Comparison of ENCODE assay signal across 1 cellular context in the genomic region with DNA sequence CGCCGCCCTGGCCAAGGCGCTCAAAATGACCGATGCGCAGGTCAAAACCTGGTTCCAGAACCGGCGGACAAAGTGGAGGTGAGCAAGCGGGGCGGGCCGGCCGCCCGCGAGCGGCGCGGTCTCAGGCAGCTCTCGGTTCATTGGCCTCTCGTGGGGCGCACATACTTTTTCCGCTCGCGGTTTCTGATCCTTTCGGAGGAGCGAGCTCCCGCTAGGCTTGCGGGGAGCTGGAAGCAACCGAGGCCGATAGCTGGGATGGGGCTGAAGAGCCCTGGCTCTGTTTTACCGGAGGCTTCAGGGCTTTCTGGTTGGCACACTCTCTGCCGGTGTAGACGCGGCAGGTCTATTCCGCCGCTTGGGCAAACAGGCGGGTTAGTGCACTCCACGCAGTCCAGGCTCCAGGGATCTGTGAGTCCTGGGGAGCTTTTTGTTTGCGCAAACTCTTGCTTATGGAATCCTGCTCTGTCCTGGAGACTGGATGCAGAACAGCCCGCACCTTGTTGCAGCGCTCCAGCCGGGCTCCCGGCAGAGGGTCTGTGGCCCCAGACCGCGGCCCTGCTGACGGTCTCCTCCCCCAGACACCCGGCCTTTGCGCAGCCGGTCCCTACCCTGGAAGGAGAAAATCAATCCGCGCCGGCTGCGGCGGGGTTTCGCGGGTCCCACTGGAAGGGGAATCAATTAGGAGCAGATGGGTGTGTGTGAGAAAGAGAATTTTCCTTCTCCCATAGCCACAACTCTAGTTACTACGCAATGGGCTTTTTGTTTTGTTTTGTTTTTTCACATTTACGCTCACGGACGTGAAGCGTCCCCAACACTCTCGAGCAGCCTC.
TF ChIP-seq lines count a peak whose summit lies in the region.

No MANE protein-coding gene starts in this region.

TF ChIP-seq in HepG2, 621 proteins besides CTCF, POLR2A, EP300 and RAD21:
- TF ChIP-seq RFXAP (CRISPR knock-in tag; IDR thresholded peaks at IDR 0.05; ENCODE audit: borderline replicate concordance), result no peak
- no peak for TF ChIP-seq NCOA1 (CRISPR knock-in tag; IDR thresholded peaks at IDR 0.05)
- no peak for TF ChIP-seq MBNL3 (CRISPR knock-in tag; conservative IDR thresholded peaks at IDR 0.05)
- no peak for TF ChIP-seq DMAP1 (CRISPR knock-in tag; IDR thresholded peaks at IDR 0.05)
- TF ChIP-seq HDAC1 (CRISPR knock-in tag; IDR thresholded peaks at IDR 0.05), result no peak
- TF ChIP-seq ZKSCAN8 (CRISPR knock-in tag; IDR thresholded peaks at IDR 0.05; ENCODE audit: borderline replicate concordance), result no peak
- TF ChIP-seq ZBTB38 (CRISPR knock-in tag; IDR thresholded peaks at IDR 0.05), result no peak
- TF ChIP-seq, protein P1, sequence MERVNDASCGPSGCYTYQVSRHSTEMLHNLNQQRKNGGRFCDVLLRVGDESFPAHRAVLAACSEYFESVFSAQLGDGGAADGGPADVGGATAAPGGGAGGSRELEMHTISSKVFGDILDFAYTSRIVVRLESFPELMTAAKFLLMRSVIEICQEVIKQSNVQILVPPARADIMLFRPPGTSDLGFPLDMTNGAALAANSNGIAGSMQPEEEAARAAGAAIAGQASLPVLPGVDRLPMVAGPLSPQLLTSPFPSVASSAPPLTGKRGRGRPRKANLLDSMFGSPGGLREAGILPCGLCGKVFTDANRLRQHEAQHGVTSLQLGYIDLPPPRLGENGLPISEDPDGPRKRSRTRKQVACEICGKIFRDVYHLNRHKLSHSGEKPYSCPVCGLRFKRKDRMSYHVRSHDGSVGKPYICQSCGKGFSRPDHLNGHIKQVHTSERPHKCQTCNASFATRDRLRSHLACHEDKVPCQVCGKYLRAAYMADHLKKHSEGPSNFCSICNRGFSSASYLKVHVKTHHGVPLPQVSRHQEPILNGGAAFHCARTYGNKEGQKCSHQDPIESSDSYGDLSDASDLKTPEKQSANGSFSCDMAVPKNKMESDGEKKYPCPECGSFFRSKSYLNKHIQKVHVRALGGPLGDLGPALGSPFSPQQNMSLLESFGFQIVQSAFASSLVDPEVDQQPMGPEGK (CRISPR knock-in tag; IDR thresholded peaks at IDR 0.05), result no peak
- TF ChIP-seq PTBP1 (IDR thresholded peaks at IDR 0.05; ENCODE audit: low read depth, low read length, poor library complexity, severe bottlenecking), result no peak
- TF ChIP-seq, protein P2, sequence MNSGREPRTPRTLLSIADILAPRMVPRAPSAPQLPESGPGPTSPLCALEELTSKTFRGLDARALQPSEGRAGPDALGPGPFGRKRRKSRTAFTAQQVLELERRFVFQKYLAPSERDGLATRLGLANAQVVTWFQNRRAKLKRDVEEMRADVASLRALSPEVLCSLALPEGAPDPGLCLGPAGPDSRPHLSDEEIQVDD (CRISPR knock-in tag; IDR thresholded peaks at IDR 0.05; ENCODE audit: borderline replicate concordance), result no peak
- no peak for TF ChIP-seq FOSL1 (CRISPR knock-in tag; IDR thresholded peaks at IDR 0.05; ENCODE audit: borderline replicate concordance)
- TF ChIP-seq POGZ (CRISPR knock-in tag; IDR thresholded peaks at IDR 0.05), result no peak
- TF ChIP-seq, protein P3, sequence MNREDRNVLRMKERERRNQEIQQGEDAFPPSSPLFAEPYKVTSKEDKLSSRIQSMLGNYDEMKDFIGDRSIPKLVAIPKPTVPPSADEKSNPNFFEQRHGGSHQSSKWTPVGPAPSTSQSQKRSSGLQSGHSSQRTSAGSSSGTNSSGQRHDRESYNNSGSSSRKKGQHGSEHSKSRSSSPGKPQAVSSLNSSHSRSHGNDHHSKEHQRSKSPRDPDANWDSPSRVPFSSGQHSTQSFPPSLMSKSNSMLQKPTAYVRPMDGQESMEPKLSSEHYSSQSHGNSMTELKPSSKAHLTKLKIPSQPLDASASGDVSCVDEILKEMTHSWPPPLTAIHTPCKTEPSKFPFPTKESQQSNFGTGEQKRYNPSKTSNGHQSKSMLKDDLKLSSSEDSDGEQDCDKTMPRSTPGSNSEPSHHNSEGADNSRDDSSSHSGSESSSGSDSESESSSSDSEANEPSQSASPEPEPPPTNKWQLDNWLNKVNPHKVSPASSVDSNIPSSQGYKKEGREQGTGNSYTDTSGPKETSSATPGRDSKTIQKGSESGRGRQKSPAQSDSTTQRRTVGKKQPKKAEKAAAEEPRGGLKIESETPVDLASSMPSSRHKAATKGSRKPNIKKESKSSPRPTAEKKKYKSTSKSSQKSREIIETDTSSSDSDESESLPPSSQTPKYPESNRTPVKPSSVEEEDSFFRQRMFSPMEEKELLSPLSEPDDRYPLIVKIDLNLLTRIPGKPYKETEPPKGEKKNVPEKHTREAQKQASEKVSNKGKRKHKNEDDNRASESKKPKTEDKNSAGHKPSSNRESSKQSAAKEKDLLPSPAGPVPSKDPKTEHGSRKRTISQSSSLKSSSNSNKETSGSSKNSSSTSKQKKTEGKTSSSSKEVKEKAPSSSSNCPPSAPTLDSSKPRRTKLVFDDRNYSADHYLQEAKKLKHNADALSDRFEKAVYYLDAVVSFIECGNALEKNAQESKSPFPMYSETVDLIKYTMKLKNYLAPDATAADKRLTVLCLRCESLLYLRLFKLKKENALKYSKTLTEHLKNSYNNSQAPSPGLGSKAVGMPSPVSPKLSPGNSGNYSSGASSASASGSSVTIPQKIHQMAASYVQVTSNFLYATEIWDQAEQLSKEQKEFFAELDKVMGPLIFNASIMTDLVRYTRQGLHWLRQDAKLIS (CRISPR knock-in tag; IDR thresholded peaks at IDR 0.05), result no peak
- no peak for TF ChIP-seq SIN3A (IDR thresholded peaks at IDR 0.05; ENCODE audit: borderline replicate concordance, low read depth, low read length)
- no peak for TF ChIP-seq FOXO1 (CRISPR knock-in tag; IDR thresholded peaks at IDR 0.05)
- TF ChIP-seq, protein P4, sequence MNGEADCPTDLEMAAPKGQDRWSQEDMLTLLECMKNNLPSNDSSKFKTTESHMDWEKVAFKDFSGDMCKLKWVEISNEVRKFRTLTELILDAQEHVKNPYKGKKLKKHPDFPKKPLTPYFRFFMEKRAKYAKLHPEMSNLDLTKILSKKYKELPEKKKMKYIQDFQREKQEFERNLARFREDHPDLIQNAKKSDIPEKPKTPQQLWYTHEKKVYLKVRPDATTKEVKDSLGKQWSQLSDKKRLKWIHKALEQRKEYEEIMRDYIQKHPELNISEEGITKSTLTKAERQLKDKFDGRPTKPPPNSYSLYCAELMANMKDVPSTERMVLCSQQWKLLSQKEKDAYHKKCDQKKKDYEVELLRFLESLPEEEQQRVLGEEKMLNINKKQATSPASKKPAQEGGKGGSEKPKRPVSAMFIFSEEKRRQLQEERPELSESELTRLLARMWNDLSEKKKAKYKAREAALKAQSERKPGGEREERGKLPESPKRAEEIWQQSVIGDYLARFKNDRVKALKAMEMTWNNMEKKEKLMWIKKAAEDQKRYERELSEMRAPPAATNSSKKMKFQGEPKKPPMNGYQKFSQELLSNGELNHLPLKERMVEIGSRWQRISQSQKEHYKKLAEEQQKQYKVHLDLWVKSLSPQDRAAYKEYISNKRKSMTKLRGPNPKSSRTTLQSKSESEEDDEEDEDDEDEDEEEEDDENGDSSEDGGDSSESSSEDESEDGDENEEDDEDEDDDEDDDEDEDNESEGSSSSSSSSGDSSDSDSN (CRISPR knock-in tag; IDR thresholded peaks at IDR 0.05), result no peak
- TF ChIP-seq, protein P5, sequence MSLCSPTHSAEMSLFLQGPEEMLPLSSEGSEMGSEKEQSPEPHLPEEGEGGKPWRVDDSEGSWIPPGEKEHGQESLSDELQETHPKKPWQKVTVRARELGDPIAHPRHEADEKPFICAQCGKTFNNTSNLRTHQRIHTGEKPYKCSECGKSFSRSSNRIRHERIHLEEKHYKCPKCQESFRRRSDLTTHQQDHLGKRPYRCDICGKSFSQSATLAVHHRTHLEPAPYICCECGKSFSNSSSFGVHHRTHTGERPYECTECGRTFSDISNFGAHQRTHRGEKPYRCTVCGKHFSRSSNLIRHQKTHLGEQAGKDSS (CRISPR knock-in tag; IDR thresholded peaks at IDR 0.05; ENCODE audit: borderline replicate concordance, low read depth), result no peak
- TF ChIP-seq MIER3 (CRISPR knock-in tag; IDR thresholded peaks at IDR 0.05; ENCODE audit: borderline replicate concordance), result no peak
- no peak for TF ChIP-seq ZNF572 (CRISPR knock-in tag; IDR thresholded peaks at IDR 0.05)
